Comparison of ENCODE assay signal across 8 cellular contexts in the genomic region with DNA sequence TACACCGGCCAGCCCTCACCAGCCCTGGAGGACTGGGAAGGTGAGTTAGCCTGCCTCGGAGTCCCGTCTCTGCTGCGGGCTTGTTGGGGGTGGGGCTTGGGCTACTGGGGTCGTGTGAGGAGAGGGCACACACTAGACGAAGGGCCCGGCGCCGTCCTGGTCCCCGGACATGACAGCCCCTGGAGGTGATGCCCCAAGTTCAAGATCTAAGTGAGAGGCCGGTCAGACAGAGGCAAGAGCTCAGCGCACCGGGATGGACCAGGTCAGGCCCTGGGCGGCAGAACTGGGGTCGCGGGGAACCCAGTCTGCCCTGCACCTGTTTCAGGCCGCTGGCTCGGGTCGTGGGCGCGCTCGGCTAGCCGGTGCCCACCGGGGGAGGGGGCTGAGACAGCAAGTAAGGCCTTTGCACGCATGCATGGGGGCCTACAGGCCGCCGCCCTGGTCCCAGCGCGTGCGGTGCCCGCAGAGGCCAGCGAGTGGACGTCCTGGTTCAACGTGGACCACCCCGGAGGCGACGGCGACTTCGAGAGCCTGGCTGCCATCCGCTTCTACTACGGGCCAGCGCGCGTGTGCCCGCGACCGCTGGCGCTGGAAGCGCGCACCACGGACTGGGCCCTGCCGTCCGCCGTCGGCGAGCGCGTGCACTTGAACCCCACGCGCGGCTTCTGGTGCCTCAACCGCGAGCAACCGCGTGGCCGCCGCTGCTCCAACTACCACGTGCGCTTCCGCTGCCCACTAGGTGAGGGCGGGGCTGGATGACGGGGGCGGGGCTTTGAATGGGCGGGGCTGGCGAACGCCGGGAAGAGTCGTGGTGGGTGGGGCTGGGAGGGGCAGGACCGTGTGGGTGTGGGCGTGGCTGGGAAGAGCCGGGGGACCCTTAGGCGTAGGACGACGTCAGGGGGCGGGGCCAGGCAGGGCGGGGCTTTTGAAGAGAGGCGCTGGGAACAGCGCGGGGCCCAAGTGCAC.
DNase-seq lines count a peak whose midpoint lies in the region; TF ChIP-seq lines count a peak whose summit lies in the region.

No MANE protein-coding gene starts in this region.

- H3K36me3 ChIP-seq in DOHH2 (ENCODE audit: control insufficient read depth, low read length) = no peaks in the 10 kb centered on the region

- no peaks in the 10 kb centered on the region for H3K9me3 ChIP-seq in DOHH2 (ENCODE audit: control insufficient read depth, insufficient read depth, low read length)

- no peaks in the 10 kb centered on the region for H4K20me1 ChIP-seq in DOHH2 (ENCODE audit: control insufficient read depth, insufficient read depth, low read depth, low read length)

- peak overlapping the region; percentile 65; the same call in 1 of the 2 replicates for H3K4me2 ChIP-seq in DOHH2 (ENCODE audit: low read length)

- peaks cover 24% of the 10 kb centered on the region for H3K4me1 ChIP-seq in DOHH2 (ENCODE audit: control insufficient read depth, low read length)

- H3F3A ChIP-seq in DOHH2 (ENCODE audit: control insufficient read depth, insufficient read depth) = peaks cover 3% of the 10 kb centered on the region

- H3K4me3 ChIP-seq in DOHH2 (ENCODE audit: low read length) = peak overlapping the region; percentile 62; the same call in 1 of the 2 replicates
- no peak overlapping the region for H3K4me3 ChIP-seq in astrocyte of the spinal cord (ENCODE audit: low read depth, low read length)

- in situ Hi-C loops in astrocyte of the spinal cord (cut with HindIII; ENCODE audit: low sequenced_read_pairs) = no loop called here

- no peak overlapping the region for H3K27ac ChIP-seq in DOHH2 (ENCODE audit: low read depth, low read length)

- no peaks in the 10 kb centered on the region for H3K9me2 ChIP-seq in DOHH2 (replicated peaks; ENCODE audit: control insufficient read depth, low read length)

- no peak for TF ChIP-seq CTCF in DOHH2 (IDR thresholded peaks at IDR 0.05; ENCODE audit: low read depth, low read length, poor library complexity, severe bottlenecking)
- TF ChIP-seq CTCF in astrocyte of the spinal cord (IDR thresholded peaks at IDR 0.05; ENCODE audit: low read depth, low read length) = no peak

- peak; percentile 65 for DNase-seq in T-helper 22 cell (ENCODE audit: low read depth)
- peak; percentile 62 for DNase-seq in astrocyte of the spinal cord (ENCODE audit: low read depth, low spot score)
- DNase-seq in left kidney (ENCODE audit: low read depth, low spot score) = peak; percentile 82
- peak; percentile 42 to 45 for DNase-seq in stimulated activated CD8-positive, alpha-beta memory T cell treated with anti-CD3 and anti-CD28 coated beads, Interleukin-15, amount 100 ng/mL, for 4 hours (ENCODE audit: low read depth in 2 of 2)
- DNase-seq in HuH-7 (ENCODE audit: low spot score) = no peak
- no peak for DNase-seq in 8988T
- DNase-seq in NCI-H748 treated with DMSO at 0.1 percent for 48 hours (lab: John Stamatoyannopoulos, UW) = no peak

- peaks cover 16% of the 10 kb centered on the region for H3K27me3 ChIP-seq in DOHH2 (ENCODE audit: control insufficient read depth, low read length)

- no peaks in the 10 kb centered on the region for H3K79me2 ChIP-seq in DOHH2 (ENCODE audit: control insufficient read depth, low read length)

Comparison
In these comparisons a context has a peak if more than half of its experiments do, and no peak if none do; other contexts are left out.
1. DNase-seq: peak in T-helper 22 cell (single experiment), astrocyte of the spinal cord (single experiment), left kidney (single experiment) and stimulated activated CD8-positive, alpha-beta memory T cell treated with anti-CD3 and anti-CD28 coated beads, Interleukin-15, amount 100 ng/mL, for 4 hours (2 of 2); none in HuH-7 (single experiment), 8988T (single experiment) and NCI-H748 treated with DMSO at 0.1 percent for 48 hours (single experiment).